ENCODE assay signal across 8 cellular contexts in genomic region chr14:74882103-74882920, GRCh38. TPM values are rescaled to one million over a fixed set of nuclear protein-coding genes. Genes with fewer than 3 reads are reported as not detected.
A peak's percentile ranks its signal among the peaks of the same experiment; 100 is the strongest.
DNase-seq lines count a peak whose midpoint lies in the region; ATAC-seq and TF ChIP-seq lines count a peak whose summit lies in the region.

No MANE protein-coding gene starts in this region.

- peak overlapping the region; percentile 81 to 90 for H3K4me3 ChIP-seq in right atrium auricular region
- H3K4me3 ChIP-seq in skeletal muscle cell (ENCODE audit: low read depth, low read length): peak overlapping the region; percentile 85

- H3K4me1 ChIP-seq in right atrium auricular region: peaks cover 0 to 52% of the 10 kb centered on the region in 2 donors

- ATAC-seq in GM18520 (IDR thresholded peaks at IDR 0.05; ENCODE audit: unreplicated experiment): peak; percentile 24
- ATAC-seq in HG03064 (IDR thresholded peaks at IDR 0.05; ENCODE audit: low read depth, unreplicated experiment): peak; percentile 37

- H3K27me3 ChIP-seq in right atrium auricular region: no peaks in the 10 kb centered on the region

- TF ChIP-seq CTCF in right atrium auricular region (IDR thresholded peaks at IDR 0.05): no peak

- H3K36me3 ChIP-seq in right atrium auricular region: no peaks in the 10 kb centered on the region

- peak; percentile 2 for DNase-seq in A172 (ENCODE audit: low spot score)
- DNase-seq in RPMI7951 (ENCODE audit: low read depth): peak; percentile 42
- peak; percentile 20 for DNase-seq in activated naive CD8-positive, alpha-beta T cell treated with anti-CD3 and anti-CD28 coated beads, Interleukin-2, amount 50 U/mL, for 16 hours (ENCODE audit: low read depth, low spot score)
- DNase-seq in right atrium auricular region (ENCODE audit: low spot score): no peak
- DNase-seq in skeletal muscle cell (ENCODE audit: low read depth): no peak
- no peak for DNase-seq in SHP77 treated with DMSO at 0.1 percent for 48 hours (lab: John Stamatoyannopoulos, UW)

- H3K27ac ChIP-seq in right atrium auricular region: peak overlapping the region; percentile 89 to 93

- H3K9me3 ChIP-seq in right atrium auricular region: no peaks in the 10 kb centered on the region

RNA-seq across cellular contexts. Expression of gene DLST, which starts 0.6 kb away (rescaled TPM):
- total RNA-seq in A172 (2014; rRNA removed; shearing (Covaris generic)): 17.3 and 26.5 TPM in 2 replicates
- 38.2 and 45.3 TPM in 2 replicates for total RNA-seq in RPMI7951 (2014; rRNA removed; shearing (Covaris generic))
- 100 to 1,000 TPM in 1 of 2 donors, 10 to 100 TPM in 1; 71.1 to 105 TPM for total RNA-seq in right atrium auricular region

RNA-seq across cellular contexts. Expression of gene PROX2, which starts 6.4 kb away (rescaled TPM):
- total RNA-seq in A172 (2014; rRNA removed; shearing (Covaris generic)): not detected in 2 replicates
- total RNA-seq in RPMI7951 (2014; rRNA removed; shearing (Covaris generic)): not detected in 2 replicates
- not detected for total RNA-seq in right atrium auricular region

RNA-seq across cellular contexts. Expression of gene RPS6KL1, which starts 40.7 kb away (rescaled TPM):
- not detected in 2 replicates for total RNA-seq in A172 (2014; rRNA removed; shearing (Covaris generic))
- 2.0 and 3.6 TPM in 2 replicates for total RNA-seq in RPMI7951 (2014; rRNA removed; shearing (Covaris generic))
- 10 to 100 TPM in 1 of 2 donors, 1 to 10 TPM in 1; 7.6 to 10.3 TPM for total RNA-seq in right atrium auricular region

Comparison
In these comparisons a context has a peak if more than half of its experiments do, and no peak if none do; other contexts are left out.
1. DNase-seq: peak in A172 (single experiment), RPMI7951 (single experiment) and activated naive CD8-positive, alpha-beta T cell treated with anti-CD3 and anti-CD28 coated beads, Interleukin-2, amount 50 U/mL, for 16 hours (single experiment); none in right atrium auricular region (single experiment), skeletal muscle cell (single experiment) and SHP77 treated with DMSO at 0.1 percent for 48 hours (single experiment).